In the genomic region with DNA sequence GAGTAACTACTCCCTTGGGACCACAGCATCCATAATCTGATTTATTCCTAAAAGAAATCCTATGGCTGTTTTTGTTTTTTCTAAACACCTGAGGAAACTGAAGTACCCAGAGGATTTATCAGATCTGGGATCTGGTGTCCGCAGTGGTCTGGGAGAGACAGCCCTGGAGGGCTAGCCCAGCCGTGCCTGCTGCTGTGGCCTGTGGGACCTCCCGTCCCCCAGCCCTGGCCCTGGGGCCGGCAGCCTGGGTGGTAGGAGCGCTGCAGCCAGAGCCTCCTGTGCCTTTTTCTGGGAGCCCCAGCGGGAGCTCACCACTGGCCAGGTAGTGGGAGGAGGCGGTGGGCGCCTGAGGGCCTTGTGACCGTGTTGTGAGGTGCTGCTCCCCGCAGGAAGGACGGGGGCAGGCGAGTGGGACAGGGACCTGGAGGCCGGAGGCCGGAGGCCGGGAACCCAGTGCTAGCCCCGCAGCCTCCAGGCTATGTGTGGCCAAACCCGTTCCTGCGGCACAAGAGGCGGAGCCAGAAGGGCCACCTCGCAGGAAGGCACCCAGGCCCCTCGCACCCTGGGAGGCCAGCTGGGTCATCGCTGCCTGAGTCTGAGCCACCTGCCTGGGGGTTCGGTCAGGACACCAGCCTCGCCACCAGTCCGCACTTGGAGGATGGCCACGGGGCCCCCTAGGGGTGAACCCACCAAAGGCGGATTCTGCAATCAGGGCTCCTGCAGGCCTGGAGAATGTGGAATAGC, we compare ENCODE assay signal across 12 cellular contexts. TPM values are rescaled to one million over a fixed set of nuclear protein-coding genes. Genes with fewer than 3 reads are reported as not detected.
A peak's percentile ranks its signal among the peaks of the same experiment; 100 is the strongest.
DNase-seq lines count a peak whose midpoint lies in the region; ATAC-seq and TF ChIP-seq lines count a peak whose summit lies in the region.
"Had no signal": no experiment of that assay in that cellular context is flagged by ENCODE, and none has a peak within 500 bp of the region (broad histone marks: within the 10 kb centered on the region; RNA-seq: fewer than 3 reads in every experiment).

No MANE protein-coding gene starts in this region.

- peak overlapping the region; percentile 42 for H3K4me2 ChIP-seq in osteoblast (ENCODE audit: insufficient read depth, low read length)

- TF ChIP-seq CTCF in heart right ventricle (IDR thresholded peaks at IDR 0.05), result peak in 1 of 9 donors; percentile 6
- TF ChIP-seq CTCF in esophagus muscularis mucosa (IDR thresholded peaks at IDR 0.05), result peak in 1 of 3 experiments; percentile 5
- peak; percentile 15 for TF ChIP-seq CTCF in osteoblast (IDR thresholded peaks at IDR 0.05; ENCODE audit: extremely low read depth, low read depth, low read length)
- no peak for TF ChIP-seq CTCF in CD14-positive monocyte (IDR thresholded peaks at IDR 0.05)

- no peak overlapping the region for H2AFZ ChIP-seq in osteoblast (ENCODE audit: low read length)

- no peaks in the 10 kb centered on the region for H4K20me1 ChIP-seq in osteoblast (ENCODE audit: insufficient read depth, low read length)

- H3K4me1 Mint-ChIP-seq in CD14-positive monocyte, result peaks cover 2% of the 10 kb centered on the region
- H3K4me1 Mint-ChIP-seq: stimulated activated memory B cell treated with anti-CD40 and anti-IgM and Interleukin-4, amounts not matched to agents 10 μg/mL and 1 μg/mL and 100 μg/mL, for 72 hours had no signal

- no peaks in the 10 kb centered on the region for H3K79me2 ChIP-seq in osteoblast (ENCODE audit: insufficient read depth, low read length)

- H3K4me1 ChIP-seq in heart right ventricle (peaks cover 0 to 66% (median 31%) of the 10 kb centered on the region in 9 donors), esophagus muscularis mucosa (peaks cover 49 to 76% (median 75%) of the 10 kb centered on the region in 4 donors), osteoblast (ENCODE audit: insufficient read depth, low read length) (peaks cover 28% of the 10 kb centered on the region)

- H3K27me3 ChIP-seq in heart right ventricle, result no peaks in the 10 kb centered on the region
- no peaks in the 10 kb centered on the region for H3K27me3 ChIP-seq in esophagus muscularis mucosa
- H3K27me3 ChIP-seq in osteoblast (ENCODE audit: insufficient read depth, low read length), result no peaks in the 10 kb centered on the region

- H3K27me3 Mint-ChIP-seq in CD14-positive monocyte (ENCODE audit: low read depth in 3 of 3), result no peaks in the 10 kb centered on the region
- H3K27me3 Mint-ChIP-seq: effector memory CD8-positive, alpha-beta T cell; stimulated activated memory B cell treated with anti-CD40 and anti-IgM and Interleukin-4, amounts not matched to agents 10 μg/mL and 1 μg/mL and 100 μg/mL, for 72 hours had no signal

- H3K27ac Mint-ChIP-seq in CD14-positive monocyte, result peak overlapping the region in 1 of 7 donors; percentile 53
- H3K27ac Mint-ChIP-seq: activated T-helper 2 cell treated with anti-CD3 and anti-CD28 coated beads, Interferon-gamma antibody, Interleukin-2, Interleukin-4, amounts not matched to agents 10 μg/mL and 5 μg/mL and 100 μg/mL, durations not matched to agents 14 hours and 24 hours and 36 hours; effector memory CD8-positive, alpha-beta T cell; stimulated activated memory B cell treated with anti-CD40 and anti-IgM and Interleukin-4, amounts not matched to agents 10 μg/mL and 1 μg/mL and 100 μg/mL, for 72 hours had no signal

- H3K4me3 ChIP-seq in heart right ventricle (no peak overlapping the region), esophagus muscularis mucosa (no peak overlapping the region), osteoblast (ENCODE audit: insufficient read depth, low read length) (no peak overlapping the region)

- no peak overlapping the region for H3K4me3 Mint-ChIP-seq in CD14-positive monocyte
- H3K4me3 Mint-ChIP-seq: effector memory CD8-positive, alpha-beta T cell; stimulated activated memory B cell treated with anti-CD40 and anti-IgM and Interleukin-4, amounts not matched to agents 10 μg/mL and 1 μg/mL and 100 μg/mL, for 72 hours had no signal

- intact Hi-C loops in heart right ventricle (cut with DNase I), result no loop called here
- intact Hi-C loops in Right ventricle myocardium superior (cut with DNase I), result no loop called here
- intact Hi-C loops in esophagus muscularis mucosa (cut with DNase I), result no loop called here
- intact Hi-C loops in CD14-positive monocyte (cut with micrococcal nuclease), result no loop called here

- TF ChIP-seq EP300 in esophagus muscularis mucosa (IDR thresholded peaks at IDR 0.05), result no peak

- H3K27ac ChIP-seq in heart right ventricle (peak overlapping the region; percentile 27 to 88 (median 75)), esophagus muscularis mucosa (replicated peaks in 1 of 4) (peak overlapping the region; percentile 81 to 90 (median 87)), osteoblast (ENCODE audit: low read depth, low read length) (peak overlapping the region; percentile 80)

- H3K9me3 Mint-ChIP-seq in CD14-positive monocyte, result no peaks in the 10 kb centered on the region
- H3K9me3 Mint-ChIP-seq: activated T-helper 2 cell treated with anti-CD3 and anti-CD28 coated beads, Interferon-gamma antibody, Interleukin-2, Interleukin-4, amounts not matched to agents 10 μg/mL and 5 μg/mL and 100 μg/mL, durations not matched to agents 14 hours and 24 hours and 36 hours; effector memory CD8-positive, alpha-beta T cell; stimulated activated memory B cell treated with anti-CD40 and anti-IgM and Interleukin-4, amounts not matched to agents 10 μg/mL and 1 μg/mL and 100 μg/mL, for 72 hours had no signal

- no peak for TF ChIP-seq POLR2A in esophagus muscularis mucosa (IDR thresholded peaks at IDR 0.05; ENCODE audit: low read depth)

- peaks cover 0 to 29% (median 10%) of the 10 kb centered on the region in 9 donors for H3K36me3 ChIP-seq in heart right ventricle
- peaks cover 0 to 30% (median 17%) of the 10 kb centered on the region in 4 donors for H3K36me3 ChIP-seq in esophagus muscularis mucosa
- peaks cover 7% of the 10 kb centered on the region for H3K36me3 ChIP-seq in osteoblast (ENCODE audit: insufficient read depth, low read length)

- no peak for DNase-seq in heart right ventricle
- no peak for DNase-seq in Right ventricle myocardium superior
- DNase-seq in esophagus muscularis mucosa (ENCODE audit: extremely low spot score), result no peak
- peak; percentile 37 for DNase-seq in osteoblast (ENCODE audit: insufficient read length, low spot score, missing footprints)
- DNase-seq in CD14-positive monocyte (ENCODE audit: low spot score), result no peak
- DNase-seq in NCI-H2107 (lab: John Stamatoyannopoulos, UW), result no peak
- DNase-seq: effector memory CD8-positive, alpha-beta T cell; NCI-H1092 treated with DMSO at 0.1 percent for 48 hours had no signal

- ATAC-seq in heart right ventricle (peak in 1 of 8 donors; percentile 25), Right ventricle myocardium superior (ENCODE audit: poor library complexity) (no peak), GM18867 (IDR thresholded peaks at IDR 0.05; ENCODE audit: unreplicated experiment) (no peak), HG03045 (IDR thresholded peaks at IDR 0.05; ENCODE audit: unreplicated experiment) (no peak)
- ATAC-seq: effector memory CD8-positive, alpha-beta T cell; stimulated activated memory B cell treated with anti-CD40 and anti-IgM and Interleukin-4, amounts not matched to agents 10 μg/mL and 1 μg/mL and 100 μg/mL, for 72 hours had no signal

- H3K9me3 ChIP-seq in heart right ventricle (no peaks in the 10 kb centered on the region), esophagus muscularis mucosa (no peaks in the 10 kb centered on the region), osteoblast (ENCODE audit: low read depth, low read length) (no peaks in the 10 kb centered on the region)

- peaks cover 28 to 31% of the 10 kb centered on the region in 2 donors for H3K36me3 Mint-ChIP-seq in CD14-positive monocyte

- WGBS in heart right ventricle, 2 donors, result 87 to 88% methylated on average over 27 of the region's 27 CpGs
- WGBS in esophagus muscularis mucosa, result 94% methylated on average over 13 of the region's 27 CpGs

RNA-seq across cellular contexts. Expression of a gene that starts 18.2 kb away (rescaled TPM):
- total RNA-seq in heart right ventricle (10 to 100 TPM in 8 of 10 donors, 1 to 10 TPM in 2; 8.4 to 64.9 (median 25.7) TPM), Right ventricle myocardium superior (21.0 TPM), esophagus muscularis mucosa (100 to 1,000 TPM in 1 of 4 donors, 10 to 100 TPM in 3; 23.3 to 645 (median 96.5) TPM), osteoblast (9.7 and 20.6 TPM in 2 replicates)
- polyA plus RNA-seq in heart right ventricle (10 to 100 TPM; 24.1 to 37.7 TPM), CD14-positive monocyte (not detected)

RNA-seq across cellular contexts. Expression of a gene that starts 43.7 kb away (rescaled TPM):
- 10 to 100 TPM in 9 of 10 donors, 1 to 10 TPM in 1; 9.2 to 20.5 (median 17.8) TPM for total RNA-seq in heart right ventricle
- 10 to 100 TPM; 20.1 to 20.4 TPM for polyA plus RNA-seq in heart right ventricle
- total RNA-seq in Right ventricle myocardium superior, result 14.7 TPM
- total RNA-seq in esophagus muscularis mucosa, result 10 to 100 TPM; 17.4 to 38.2 (median 24.6) TPM
- 47.8 and 53.9 TPM in 2 replicates for total RNA-seq in osteoblast
- polyA plus RNA-seq in CD14-positive monocyte, result 10 to 100 TPM; 22.7 to 25.8 TPM
